21 cellular contexts compared by ENCODE assay signal in the genomic region with DNA sequence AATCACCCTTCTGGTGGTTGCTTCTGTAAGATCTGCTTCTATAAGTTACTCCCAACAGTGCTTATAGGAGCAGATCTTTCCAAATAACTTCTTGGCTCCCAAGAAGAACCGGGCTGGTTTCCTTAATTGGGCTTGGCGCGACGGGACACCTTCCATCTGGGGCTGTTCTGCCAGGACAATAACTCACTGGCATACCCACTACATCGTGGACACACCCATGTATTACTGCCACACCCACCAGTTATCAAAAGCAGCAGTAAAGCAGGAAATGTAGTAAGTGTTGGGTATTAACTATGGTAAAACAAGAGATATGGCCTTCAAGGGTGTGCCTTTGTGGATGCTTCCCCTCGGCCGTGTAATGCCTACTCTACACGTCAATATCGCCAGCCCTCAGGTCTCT. TPM values are rescaled to one million over a fixed set of nuclear protein-coding genes. Genes with fewer than 3 reads are reported as not detected.
DNase-seq lines count a peak whose midpoint lies in the region; ATAC-seq, FAIRE-seq and TF ChIP-seq lines count a peak whose summit lies in the region.
"Had no signal": no experiment of that assay in that cellular context is flagged by ENCODE, and none has a peak within 500 bp of the region (broad histone marks: within the 10 kb centered on the region; RNA-seq: fewer than 3 reads in every experiment).

No MANE protein-coding gene starts in this region.

- FAIRE-seq in HepG2 (lab: Jason Lieb, UNC), result no peak
- FAIRE-seq: urothelium cell line had no signal

- intact Hi-C loops in HepG2 (cut with micrococcal nuclease; ENCODE audit: unreplicated experiment) (no loop called here), right lobe of liver (cut with DNase I) (no loop called here), uterus (cut with DNase I; ENCODE audit: low total_unique reads) (no loop called here)

- TF ChIP-seq RAD21 in HepG2 (CRISPR knock-in tag; IDR thresholded peaks at IDR 0.05), result no peak

- BruUV-seq in HepG2 (replicated peaks; lab: Mats Ljungman, UMichigan), result no TSS peak

- no peak overlapping the region for H3K4me2 ChIP-seq in HepG2 (ENCODE audit: low read depth, low read length)
- H3K4me2 ChIP-seq: BLaER1 treated with 17β-estradiol and CSF1 and Interleukin-3, amounts not matched to agents 10 nM and 100 nM had no signal

- H3K36me3 ChIP-seq in HepG2 (replicated peaks in 1 of 2; ENCODE audit: control insufficient read depth in 1 of 2, insufficient read depth in 2 of 2, low read length in 2 of 2), result peaks cover 1 to 20% of the 10 kb centered on the region in 2 experiments; a peak in 3 of 5 replicates
- H3K36me3 ChIP-seq in right lobe of liver, result no peaks in the 10 kb centered on the region
- no peaks in the 10 kb centered on the region for H3K36me3 ChIP-seq in gastroesophageal sphincter
- no peaks in the 10 kb centered on the region for H3K36me3 ChIP-seq in uterus
- H3K36me3 ChIP-seq: BLaER1 treated with 17β-estradiol and CSF1 and Interleukin-3, amounts not matched to agents 10 nM and 100 nM had no signal

- H3K79me2 ChIP-seq in HepG2 (ENCODE audit: insufficient read depth, low read length), result peaks cover 84% of the 10 kb centered on the region

- TF ChIP-seq CTCF in HepG2 (CRISPR knock-in tag; IDR thresholded peaks at IDR 0.05) (no peak), right lobe of liver (IDR thresholded peaks at IDR 0.05) (no peak), VCaP (conservative IDR thresholded peaks at IDR 0.05) (no peak), gastroesophageal sphincter (IDR thresholded peaks at IDR 0.05) (no peak), uterus (IDR thresholded peaks at IDR 0.05) (no peak)

- no peak overlapping the region for H3K4me3 ChIP-seq in HepG2 (replicated peaks in 1 of 3; ENCODE audit: insufficient read depth in 1 of 3, low read depth in 2 of 3, low read length in 3 of 3)
- H3K4me3 ChIP-seq in right lobe of liver, result no peak overlapping the region
- H3K4me3 ChIP-seq in gastroesophageal sphincter, result no peak overlapping the region
- H3K4me3 ChIP-seq in uterus, result no peak overlapping the region
- H3K4me3 ChIP-seq: BLaER1 treated with 17β-estradiol and CSF1 and Interleukin-3, amounts not matched to agents 10 nM and 100 nM; coronary artery had no signal

- ATAC-seq in HepG2 (no peak), right lobe of liver (no peak), gastroesophageal sphincter (no peak), GM21515 (IDR thresholded peaks at IDR 0.05; ENCODE audit: unreplicated experiment) (no peak)
- ATAC-seq: Panc1 had no signal

- H4K20me1 ChIP-seq in HepG2 (ENCODE audit: insufficient read depth, low read length), result peaks cover 16% of the 10 kb centered on the region

- WGBS in HepG2 (ENCODE audit: low lambda C conversion rate), result 90% methylated on average over 9 of the region's 9 CpGs
- 74% methylated on average over 9 of the region's 9 CpGs for WGBS in right lobe of liver (ENCODE audit: insufficient coverage, low coverage, low lambda C conversion rate, missing lambda C conversion rate)
- 67 to 90% methylated on average over 5 of the region's 9 CpGs for WGBS in gastroesophageal sphincter (ENCODE audit: low coverage in 1 of 2), 2 donors

- H3K9ac ChIP-seq in HepG2 (ENCODE audit: insufficient read depth, low read depth, low read length), result no peak overlapping the region
- H3K9ac ChIP-seq: BLaER1 treated with 17β-estradiol and CSF1 and Interleukin-3, amounts not matched to agents 10 nM and 100 nM had no signal

- in situ Hi-C loops in HepG2 (cut with HindIII; ENCODE audit: extremely low pct_ligation_motif_present, low pct_unique_long_range_greater_than_20kb), result no loop called here

- H3K27ac ChIP-seq in HepG2 (ENCODE audit: extremely low read length, insufficient read depth, low read length), result no peak overlapping the region
- no peak overlapping the region for H3K27ac ChIP-seq in right lobe of liver
- peak overlapping the region; percentile 92 for H3K27ac ChIP-seq in VCaP
- peak overlapping the region in 3 of 4 donors; percentile 7 to 78 (median 18) for H3K27ac ChIP-seq in gastroesophageal sphincter
- peak overlapping the region; percentile 8 to 35 for H3K27ac ChIP-seq in uterus
- H3K27ac ChIP-seq: BLaER1 treated with 17β-estradiol and CSF1 and Interleukin-3, amounts not matched to agents 10 nM and 100 nM; coronary artery had no signal

- DNase-seq in HepG2 (ENCODE audit: low spot score) (no peak), right lobe of liver (no peak), uterus (no peak), iPS-NIHi11 (ENCODE audit: low spot score) (no peak), MV-4-11 (lab: John Stamatoyannopoulos, UW) (no peak)
- DNase-seq: activated B cell treated with CpG ODN at 0.5 μM for 24 hours; activated CD4-positive, alpha-beta memory T cell treated with anti-CD3 and anti-CD28 coated beads for 36 hours; activated gamma-delta T cell; HCEC 1CT; Kasumi-1; midbrain; NCI-H1105; NCI-H2081; substantia nigra had no signal

- no peaks in the 10 kb centered on the region for H3K27me3 ChIP-seq in HepG2 (ENCODE audit: control insufficient read depth in 1 of 2, insufficient read depth in 2 of 2, low read length in 2 of 2)
- no peaks in the 10 kb centered on the region for H3K27me3 ChIP-seq in right lobe of liver
- no peaks in the 10 kb centered on the region for H3K27me3 ChIP-seq in gastroesophageal sphincter
- no peaks in the 10 kb centered on the region for H3K27me3 ChIP-seq in uterus
- H3K27me3 ChIP-seq: BLaER1 treated with 17β-estradiol and CSF1 and Interleukin-3, amounts not matched to agents 10 nM and 100 nM had no signal

- CTCF ChIA-PET in HepG2 (lab: Yijun Ruan, JAX; ENCODE audit: low intra/inter-chr PET ratio, low total read pairs), result no interaction called here

- H3K9me3 ChIP-seq in HepG2 (ENCODE audit: low read length), result no peaks in the 10 kb centered on the region
- no peaks in the 10 kb centered on the region for H3K9me3 ChIP-seq in right lobe of liver
- no peaks in the 10 kb centered on the region for H3K9me3 ChIP-seq in gastroesophageal sphincter
- H3K9me3 ChIP-seq in uterus, result no peaks in the 10 kb centered on the region
- H3K9me3 ChIP-seq: BLaER1 treated with 17β-estradiol and CSF1 and Interleukin-3, amounts not matched to agents 10 nM and 100 nM had no signal

- H2AFZ ChIP-seq in HepG2 (ENCODE audit: low read length), result no peak overlapping the region

- peaks cover 53% of the 10 kb centered on the region for H3K4me1 ChIP-seq in HepG2 (ENCODE audit: insufficient read depth, low read length)
- peaks cover 0 to 58% (median 15%) of the 10 kb centered on the region in 4 donors for H3K4me1 ChIP-seq in right lobe of liver
- peaks cover 0 to 79% (median 22%) of the 10 kb centered on the region in 3 donors for H3K4me1 ChIP-seq in gastroesophageal sphincter
- H3K4me1 ChIP-seq in uterus, result peaks cover 0 to 8% of the 10 kb centered on the region in 2 donors

- TF ChIP-seq EP300 in HepG2 (IDR thresholded peaks at IDR 0.05; ENCODE audit: low read depth in 2 of 2, low read length in 2 of 2) (no peak), HepG2 (CRISPR knock-in tag; IDR thresholded peaks at IDR 0.05; ENCODE audit: borderline replicate concordance) (no peak), gastroesophageal sphincter (IDR thresholded peaks at IDR 0.05) (no peak)

- TF ChIP-seq POLR2A in HepG2 (IDR thresholded peaks at IDR 0.05; ENCODE audit: insufficient read depth in 1 of 2, low read depth in 2 of 2, low read length in 2 of 2) (no peak), right lobe of liver (IDR thresholded peaks at IDR 0.05) (no peak), gastroesophageal sphincter (IDR thresholded peaks at IDR 0.05) (no peak), uterus (IDR thresholded peaks at IDR 0.05) (no peak)

- POLR2A ChIA-PET in HepG2 (lab: Yijun Ruan, JAX), result no interaction called here

TF ChIP-seq in HepG2, 621 proteins besides CTCF, POLR2A, EP300 and RAD21:
- no peak for TF ChIP-seq CAMTA2 (CRISPR knock-in tag; IDR thresholded peaks at IDR 0.05; ENCODE audit: borderline replicate concordance)
- TF ChIP-seq RBM22 (optimal IDR thresholded peaks at IDR 0.05; ENCODE audit: low read length), result peak; percentile 62
- TF ChIP-seq, protein P1, sequence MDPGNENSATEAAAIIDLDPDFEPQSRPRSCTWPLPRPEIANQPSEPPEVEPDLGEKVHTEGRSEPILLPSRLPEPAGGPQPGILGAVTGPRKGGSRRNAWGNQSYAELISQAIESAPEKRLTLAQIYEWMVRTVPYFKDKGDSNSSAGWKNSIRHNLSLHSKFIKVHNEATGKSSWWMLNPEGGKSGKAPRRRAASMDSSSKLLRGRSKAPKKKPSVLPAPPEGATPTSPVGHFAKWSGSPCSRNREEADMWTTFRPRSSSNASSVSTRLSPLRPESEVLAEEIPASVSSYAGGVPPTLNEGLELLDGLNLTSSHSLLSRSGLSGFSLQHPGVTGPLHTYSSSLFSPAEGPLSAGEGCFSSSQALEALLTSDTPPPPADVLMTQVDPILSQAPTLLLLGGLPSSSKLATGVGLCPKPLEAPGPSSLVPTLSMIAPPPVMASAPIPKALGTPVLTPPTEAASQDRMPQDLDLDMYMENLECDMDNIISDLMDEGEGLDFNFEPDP (CRISPR knock-in tag; conservative IDR thresholded peaks at IDR 0.05), result 0 out of 2 replicates have a peak, but pooled peaks have one; percentile 64

RNA-seq across cellular contexts. Expression of a gene that starts 24.7 kb away (rescaled TPM):
- total RNA-seq in HepG2 (2016; rRNA removed; fragmentation: Illumina TruSeq; extraction: Trizol) (38.3 and 38.6 TPM in 2 replicates), right lobe of liver (10 to 100 TPM; 19.8 to 43.4 (median 26.9) TPM), gastroesophageal sphincter (10 to 100 TPM; 12.9 to 28.9 (median 16.0) TPM), uterus (10 to 100 TPM in 2 of 4 donors, 1 to 10 TPM in 2; 7.6 to 29.6 (median 12.4) TPM)
- 18.4 and 19.1 TPM in 2 replicates for total RNA-seq in HepG2 (2016; cell fraction: cytosol; rRNA removed; fragmentation: Illumina TruSeq; extraction: Trizol; ENCODE audit: low read depth)
- total RNA-seq in HepG2 (2016; cell fraction: insoluble cytoplasmic fraction; rRNA removed; fragmentation: Illumina TruSeq; extraction: Trizol), result 32.0 and 35.6 TPM in 2 replicates
- 26.6 and 26.7 TPM in 2 replicates for total RNA-seq in HepG2 (2016; cell fraction: membrane; rRNA removed; fragmentation: Illumina TruSeq; extraction: Trizol)
- total RNA-seq in HepG2 (2016; cell fraction: nucleus; rRNA removed; fragmentation: Illumina TruSeq; extraction: Trizol), result 20.9 and 24.2 TPM in 2 replicates
- polyA plus RNA-seq in HepG2 (2011; rRNA removed), result 9.2 and 9.8 TPM in 2 replicates
- polyA plus RNA-seq in HepG2 (2011; cell fraction: cytosol; rRNA removed), result 6.3 and 7.8 TPM in 2 replicates
- 8.2 and 9.9 TPM in 2 replicates for polyA plus RNA-seq in HepG2 (2011; cell fraction: nucleus; rRNA removed)
- polyA plus RNA-seq in HepG2 (2012), result 26.2 and 28.1 TPM in 2 replicates
- 2.8 and 4.0 TPM in 2 replicates for polyA plus RNA-seq in HepG2 (2016; cell fraction: cytosol; fragmentation: Illumina TruSeq; extraction: Trizol; ENCODE audit: low read depth)
- polyA plus RNA-seq in HepG2 (2016; cell fraction: insoluble cytoplasmic fraction; fragmentation: Illumina TruSeq; extraction: Trizol; ENCODE audit: low read depth), result 31.5 and 36.8 TPM in 2 replicates
- 12.5 and 12.6 TPM in 2 replicates for polyA plus RNA-seq in HepG2 (2016; cell fraction: membrane; fragmentation: Illumina TruSeq; extraction: Trizol; ENCODE audit: low read depth)
- 27.9 and 29.1 TPM in 2 replicates for polyA plus RNA-seq in HepG2 (2016; cell fraction: nucleus; fragmentation: Illumina TruSeq; extraction: Trizol; ENCODE audit: insufficient read depth, low read depth)
- 1.5 and 15.6 TPM in 2 replicates for polyA minus RNA-seq in HepG2 (2011; rRNA and poly(A)+ RNA removed; ENCODE audit: low replicate concordance)
- 9.9 TPM in 2 replicates for polyA minus RNA-seq in HepG2 (2011; cell fraction: cytosol; rRNA and poly(A)+ RNA removed)
- polyA minus RNA-seq in HepG2 (2011; cell fraction: nucleus; rRNA and poly(A)+ RNA removed), result 17.1 and 21.3 TPM in 2 replicates

Comparison
In these comparisons a context has a peak if more than half of its experiments do, and no peak if none do; other contexts are left out.
1. H3K27ac ChIP-seq: peak in VCaP (single experiment), gastroesophageal sphincter (3 of 4) and uterus (2 of 2); none in HepG2 (single experiment) and right lobe of liver (0 of 3).